ENCODE assay signal across 8 cellular contexts in the genomic region with DNA sequence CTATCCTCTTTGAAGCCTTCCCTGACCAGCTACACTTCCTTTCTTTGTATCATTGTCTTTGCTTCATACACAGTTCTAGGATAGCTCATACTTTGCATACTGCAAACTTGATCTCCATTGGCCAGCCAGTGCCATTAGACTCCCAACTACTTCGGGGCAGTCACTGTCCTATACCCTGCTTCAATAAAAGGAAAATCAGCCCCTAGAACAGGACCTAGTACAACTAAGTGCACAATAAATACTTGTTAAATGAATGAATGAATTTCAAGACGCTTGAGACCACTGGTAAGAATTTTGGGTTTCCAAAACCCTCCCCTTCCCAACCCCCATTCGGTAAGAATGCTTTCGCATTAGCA. TPM values are rescaled to one million over a fixed set of nuclear protein-coding genes. Genes with fewer than 3 reads are reported as not detected.
A peak's percentile ranks its signal among the peaks of the same experiment; 100 is the strongest.
DNase-seq lines count a peak whose midpoint lies in the region; ATAC-seq and TF ChIP-seq lines count a peak whose summit lies in the region.

No MANE protein-coding gene starts in this region.

- H3K27me3 ChIP-seq in left lung = peaks cover 0 to 21% of the 10 kb centered on the region in 2 donors
- no peaks in the 10 kb centered on the region for H3K27me3 ChIP-seq in tibial nerve

- WGBS in tibial nerve, 2 donors = 6 to 8% methylated on average over 4 of the region's 4 CpGs

- peak overlapping the region; percentile 73 for H3K27ac Mint-ChIP-seq in activated naive CD4-positive, alpha-beta T cell treated with anti-CD3 and anti-CD28 coated beads for 36 hours
- H3K27ac Mint-ChIP-seq in activated naive CD8-positive, alpha-beta T cell treated with anti-CD3 and anti-CD28 coated beads, Interleukin-2, amount 10 ng/mL, durations not matched to agents 7 days and 5 days = peak overlapping the region; percentile 72

- POLR2A ChIA-PET in activated naive CD8-positive, alpha-beta T cell treated with anti-CD3 and anti-CD28 coated beads, Interleukin-2, amount 10 ng/mL, durations not matched to agents 7 days and 5 days (lab: Charles Lee) = interaction anchor here (0.8 to 2.3 kb wide), 5 partner anchors 13 to 151 kb away, joined by 3 to 10 read pairs (median 4); a partner anchor contains a TSS

- TF ChIP-seq CTCF in left lung (IDR thresholded peaks at IDR 0.05) (no peak), tibial nerve (IDR thresholded peaks at IDR 0.05) (no peak)

- no peaks in the 10 kb centered on the region for H3K9me3 Mint-ChIP-seq in activated naive CD4-positive, alpha-beta T cell treated with anti-CD3 and anti-CD28 coated beads for 36 hours
- no peaks in the 10 kb centered on the region for H3K9me3 Mint-ChIP-seq in activated naive CD8-positive, alpha-beta T cell treated with anti-CD3 and anti-CD28 coated beads, Interleukin-2, amount 10 ng/mL, durations not matched to agents 7 days and 5 days

- H3K4me1 Mint-ChIP-seq in activated naive CD4-positive, alpha-beta T cell treated with anti-CD3 and anti-CD28 coated beads for 36 hours (ENCODE audit: low read depth) = peaks cover 21% of the 10 kb centered on the region
- H3K4me1 Mint-ChIP-seq in activated naive CD8-positive, alpha-beta T cell treated with anti-CD3 and anti-CD28 coated beads, Interleukin-2, amount 10 ng/mL, durations not matched to agents 7 days and 5 days = peaks cover 21% of the 10 kb centered on the region

- DNase-seq in activated naive CD4-positive, alpha-beta T cell treated with anti-CD3 and anti-CD28 coated beads for 36 hours = no peak
- DNase-seq in activated naive CD4-positive, alpha-beta T cell (lab: John Stamatoyannopoulos, UW) = no peak
- no peak for DNase-seq in activated naive CD8-positive, alpha-beta T cell treated with anti-CD3 and anti-CD28 coated beads, Interleukin-2, amount 10 ng/mL, durations not matched to agents 7 days and 5 days
- no peak for DNase-seq in left lung
- no peak for DNase-seq in tibial nerve (ENCODE audit: low spot score in 2 of 2)
- DNase-seq in putamen (ENCODE audit: low spot score) = no peak
- no peak for DNase-seq in activated gamma-delta T cell (lab: John Stamatoyannopoulos, UW)

- H3K27me3 Mint-ChIP-seq in activated naive CD4-positive, alpha-beta T cell treated with anti-CD3 and anti-CD28 coated beads for 36 hours (ENCODE audit: low read depth) = no peaks in the 10 kb centered on the region
- H3K27me3 Mint-ChIP-seq in activated naive CD8-positive, alpha-beta T cell treated with anti-CD3 and anti-CD28 coated beads, Interleukin-2, amount 10 ng/mL, durations not matched to agents 7 days and 5 days = peaks cover 2% of the 10 kb centered on the region

- H3K27ac ChIP-seq in left lung (peak overlapping the region in 1 of 2 donors; percentile 55), tibial nerve (peak overlapping the region; percentile 55 to 90 (median 86))

- peaks cover 0 to 17% of the 10 kb centered on the region in 2 donors for H3K36me3 ChIP-seq in left lung
- peaks cover 0 to 15% (median 0%) of the 10 kb centered on the region in 3 donors for H3K36me3 ChIP-seq in tibial nerve

- H3K4me3 Mint-ChIP-seq in activated naive CD4-positive, alpha-beta T cell treated with anti-CD3 and anti-CD28 coated beads for 36 hours = peak overlapping the region; percentile 82
- H3K4me3 Mint-ChIP-seq in activated naive CD8-positive, alpha-beta T cell treated with anti-CD3 and anti-CD28 coated beads, Interleukin-2, amount 10 ng/mL, durations not matched to agents 7 days and 5 days = peak overlapping the region; percentile 89

- H3K9me3 ChIP-seq in left lung (no peaks in the 10 kb centered on the region), tibial nerve (no peaks in the 10 kb centered on the region)

- CTCF ChIA-PET in activated naive CD4-positive, alpha-beta T cell treated with anti-CD3 and anti-CD28 coated beads for 36 hours (lab: Charles Lee) = interaction anchor here (0.5 to 1.6 kb wide), 3 partner anchors 9 to 30 kb away, joined by 3 to 5 read pairs (median 4); no protein-coding TSS in a partner anchor

- ATAC-seq in activated naive CD8-positive, alpha-beta T cell treated with anti-CD3 and anti-CD28 coated beads, Interleukin-2, amount 10 ng/mL, durations not matched to agents 7 days and 5 days (ENCODE audit: low read depth) = no peak
- ATAC-seq in left lung = no peak
- no peak for ATAC-seq in HG02973 (IDR thresholded peaks at IDR 0.05; ENCODE audit: unreplicated experiment)

- TF ChIP-seq EP300 in tibial nerve (IDR thresholded peaks at IDR 0.05) = no peak

- TF ChIP-seq POLR2A in tibial nerve (IDR thresholded peaks at IDR 0.05) = no peak

- peaks cover 0 to 22% of the 10 kb centered on the region in 2 donors for H3K4me1 ChIP-seq in left lung
- peaks cover 0 to 25% (median 9%) of the 10 kb centered on the region in 4 donors for H3K4me1 ChIP-seq in tibial nerve

- H3K4me3 ChIP-seq in left lung (peak overlapping the region; percentile 71 to 82), tibial nerve (peak overlapping the region; percentile 70 to 91 (median 82))

- no peaks in the 10 kb centered on the region for H3K36me3 Mint-ChIP-seq in activated naive CD4-positive, alpha-beta T cell treated with anti-CD3 and anti-CD28 coated beads for 36 hours (ENCODE audit: low read depth)
- H3K36me3 Mint-ChIP-seq in activated naive CD8-positive, alpha-beta T cell treated with anti-CD3 and anti-CD28 coated beads, Interleukin-2, amount 10 ng/mL, durations not matched to agents 7 days and 5 days = no peaks in the 10 kb centered on the region

- intact Hi-C loops in activated naive CD4-positive, alpha-beta T cell treated with anti-CD3 and anti-CD28 coated beads for 36 hours (cut with micrococcal nuclease) = loop anchor here (2.0 to 5.0 kb wide), 3 partner anchors 14 to 247 kb away; a partner anchor contains a TSS
- intact Hi-C loops in left lung (cut with DNase I) = no loop called here

RNA-seq across cellular contexts. Expression of a gene that starts 0.5 kb away (rescaled TPM):
- total RNA-seq in activated naive CD4-positive, alpha-beta T cell treated with anti-CD3 and anti-CD28 coated beads for 36 hours = 10 to 100 TPM; 11.8 to 12.7 TPM
- total RNA-seq in activated naive CD8-positive, alpha-beta T cell treated with anti-CD3 and anti-CD28 coated beads, Interleukin-2, amount 10 ng/mL, durations not matched to agents 7 days and 5 days = 10 to 100 TPM; 21.6 to 24.1 TPM
- 10 to 100 TPM; 43.4 to 44.1 TPM for total RNA-seq in left lung
- 10 to 100 TPM; 29.5 to 67.7 (median 35.9) TPM for total RNA-seq in tibial nerve

RNA-seq across cellular contexts. Expression of a gene that starts 14.1 kb away (rescaled TPM):
- total RNA-seq in activated naive CD4-positive, alpha-beta T cell treated with anti-CD3 and anti-CD28 coated beads for 36 hours = 10 to 100 TPM; 15.8 to 16.2 TPM
- 10 to 100 TPM; 31.5 to 32.8 TPM for total RNA-seq in activated naive CD8-positive, alpha-beta T cell treated with anti-CD3 and anti-CD28 coated beads, Interleukin-2, amount 10 ng/mL, durations not matched to agents 7 days and 5 days
- total RNA-seq in left lung (10 to 100 TPM; 20.1 to 30.4 TPM), tibial nerve (10 to 100 TPM; 19.0 to 33.1 (median 28.1) TPM)

RNA-seq across cellular contexts. Expression of a gene that starts 20.7 kb away (rescaled TPM):
- total RNA-seq in activated naive CD4-positive, alpha-beta T cell treated with anti-CD3 and anti-CD28 coated beads for 36 hours = 1 to 10 TPM; 1.4 to 1.5 TPM
- total RNA-seq in activated naive CD8-positive, alpha-beta T cell treated with anti-CD3 and anti-CD28 coated beads, Interleukin-2, amount 10 ng/mL, durations not matched to agents 7 days and 5 days = 1 to 10 TPM; 1.3 to 1.4 TPM
- total RNA-seq in left lung (10 to 100 TPM; 16.5 to 20.0 TPM), tibial nerve (10 to 100 TPM; 31.2 to 91.2 (median 48.8) TPM)

RNA-seq across cellular contexts. Expression of a gene that starts 40.7 kb away (rescaled TPM):
- under 1 TPM; 0.60 to 0.86 TPM for total RNA-seq in activated naive CD4-positive, alpha-beta T cell treated with anti-CD3 and anti-CD28 coated beads for 36 hours
- total RNA-seq in activated naive CD8-positive, alpha-beta T cell treated with anti-CD3 and anti-CD28 coated beads, Interleukin-2, amount 10 ng/mL, durations not matched to agents 7 days and 5 days = 1 to 10 TPM; 1.4 to 1.6 TPM
- under 1 TPM; 0.38 to 0.50 TPM for total RNA-seq in left lung
- total RNA-seq in tibial nerve = 1 to 10 TPM; 1.9 to 4.8 (median 2.9) TPM

RNA-seq across cellular contexts. Expression of a gene that starts 42.5 kb away (rescaled TPM):
- total RNA-seq in activated naive CD4-positive, alpha-beta T cell treated with anti-CD3 and anti-CD28 coated beads for 36 hours = 1 to 10 TPM; 1.4 to 1.8 TPM
- under 1 TPM; 0.65 to 0.80 TPM for total RNA-seq in activated naive CD8-positive, alpha-beta T cell treated with anti-CD3 and anti-CD28 coated beads, Interleukin-2, amount 10 ng/mL, durations not matched to agents 7 days and 5 days
- 1 to 10 TPM; 2.0 to 3.8 TPM for total RNA-seq in left lung
- 10 to 100 TPM; 14.5 to 43.8 (median 16.8) TPM for total RNA-seq in tibial nerve

Comparison
In these comparisons a context has a peak if more than half of its experiments do, and no peak if none do; other contexts are left out.
1. RNA of a gene that starts 20.7 kb away (total RNA-seq): 31.2 to 91.2 TPM in tibial nerve and 16.5 to 20.0 TPM in left lung; 1.4 to 1.5 TPM in activated naive CD4-positive, alpha-beta T cell treated with anti-CD3 and anti-CD28 coated beads for 36 hours and 1.3 to 1.4 TPM in activated naive CD8-positive, alpha-beta T cell treated with anti-CD3 and anti-CD28 coated beads, Interleukin-2, amount 10 ng/mL, durations not matched to agents 7 days and 5 days; every median in the first group is over 4 times any median in the second.